Comparison of ENCODE assay signal across 13 cellular contexts in genomic region chr11:34242037-34242625, GRCh38.
DNase-seq lines count a peak whose midpoint lies in the region; ATAC-seq and TF ChIP-seq lines count a peak whose summit lies in the region.
"Had no signal": no experiment of that assay in that cellular context is flagged by ENCODE, and none has a peak within 500 bp of the region (broad histone marks: within the 10 kb centered on the region; RNA-seq: fewer than 3 reads in every experiment).

No MANE protein-coding gene starts in this region.

- H3K4me2 ChIP-seq in smooth muscle cell, result no peak overlapping the region

- H3K36me3 Mint-ChIP-seq in activated CD8-positive, alpha-beta T cell treated with anti-CD3 and anti-CD28 coated beads for 36 hours (ENCODE audit: low read depth), result peaks cover 2% of the 10 kb centered on the region
- peaks cover 2% of the 10 kb centered on the region for H3K36me3 Mint-ChIP-seq in activated CD8-positive, alpha-beta T cell treated with anti-CD3 and anti-CD28 coated beads, Interleukin-2, amount 10 ng/mL, durations not matched to agents 7 days and 5 days (ENCODE audit: low read depth)
- H3K36me3 Mint-ChIP-seq: activated naive CD4-positive, alpha-beta T cell treated with anti-CD3 and anti-CD28 coated beads, Interleukin-2, amount 50 U/mL, for 72 hours had no signal

- intact Hi-C loops in activated CD8-positive, alpha-beta T cell treated with anti-CD3 and anti-CD28 coated beads for 36 hours (cut with micrococcal nuclease), result loop anchor here (5.0 to 10.0 kb wide), 2 partner anchors 65 to 347 kb away; partner anchors contain the start of gene LMO2

- H3K9me3 ChIP-seq in smooth muscle cell (replicated peaks; ENCODE audit: low read depth), result no peaks in the 10 kb centered on the region
- H3K9me3 ChIP-seq in MG63, result no peaks in the 10 kb centered on the region; the same call in 1 of the 2 replicates

- H3K9me3 Mint-ChIP-seq in activated CD8-positive, alpha-beta T cell treated with anti-CD3 and anti-CD28 coated beads for 36 hours, result no peaks in the 10 kb centered on the region
- no peaks in the 10 kb centered on the region for H3K9me3 Mint-ChIP-seq in activated CD8-positive, alpha-beta T cell treated with anti-CD3 and anti-CD28 coated beads, Interleukin-2, amount 10 ng/mL, durations not matched to agents 7 days and 5 days (ENCODE audit: insufficient read depth)
- H3K9me3 Mint-ChIP-seq: activated naive CD4-positive, alpha-beta T cell treated with anti-CD3 and anti-CD28 coated beads, Interleukin-2, amount 50 U/mL, for 72 hours; endodermal cell had no signal

- H3K4me3 Mint-ChIP-seq in activated CD8-positive, alpha-beta T cell treated with anti-CD3 and anti-CD28 coated beads for 36 hours, result no peak overlapping the region
- no peak overlapping the region for H3K4me3 Mint-ChIP-seq in activated CD8-positive, alpha-beta T cell treated with anti-CD3 and anti-CD28 coated beads, Interleukin-2, amount 10 ng/mL, durations not matched to agents 7 days and 5 days
- H3K4me3 Mint-ChIP-seq: endodermal cell had no signal

- peak overlapping the region; percentile 60 for H3K9ac ChIP-seq in smooth muscle cell (ENCODE audit: low read depth)

- no peak overlapping the region for H2AFZ ChIP-seq in smooth muscle cell (ENCODE audit: low read depth)

- POLR2A ChIA-PET in activated CD8-positive, alpha-beta T cell treated with anti-CD3 and anti-CD28 coated beads for 36 hours (lab: Charles Lee), result interaction anchor here (1.0 to 1.7 kb wide), 3 partner anchors 8 to 115 kb away, joined by 3 to 5 read pairs (median 4); partner anchors contain the start of gene ABTB2
- POLR2A ChIA-PET in activated CD8-positive, alpha-beta T cell treated with anti-CD3 and anti-CD28 coated beads, Interleukin-2, amount 10 ng/mL, durations not matched to agents 7 days and 5 days (lab: Charles Lee), result no interaction called here

- H3F3A ChIP-seq in smooth muscle cell (ENCODE audit: low read depth), result peaks cover 26% of the 10 kb centered on the region

- no peak for DNase-seq in activated CD8-positive, alpha-beta T cell treated with anti-CD3 and anti-CD28 coated beads for 36 hours
- DNase-seq in activated CD8-positive, alpha-beta T cell treated with anti-CD3 and anti-CD28 coated beads, Interleukin-2, amount 10 ng/mL, durations not matched to agents 7 days and 5 days, result no peak
- DNase-seq in M059J (ENCODE audit: low read depth), result peak; percentile 57
- no peak for DNase-seq in smooth muscle cell (lab: John Stamatoyannopoulos, UW; ENCODE audit: unreplicated experiment)
- no peak for DNase-seq in stimulated activated CD8-positive, alpha-beta memory T cell treated with anti-CD3 and anti-CD28 coated beads, Interleukin-4, amount 100 ng/mL, for 48 hours
- DNase-seq in MG63, result no peak
- DNase-seq in NCI-H146 (lab: John Stamatoyannopoulos, UW), result no peak
- DNase-seq: endodermal cell; MM.1S; NK-92 treated with Interleukin-12 subunit alpha and Interleukin-12 subunit beta, amount 100 ng/mL, for 24 hours had no signal

- 68% methylated on average over 11 of the region's 11 CpGs for WGBS in smooth muscle cell (ENCODE audit: low lambda C conversion rate)

- peaks cover 1% of the 10 kb centered on the region for H3K79me2 ChIP-seq in smooth muscle cell (ENCODE audit: low read depth)

- peak; percentile 9 for ATAC-seq in activated CD8-positive, alpha-beta T cell treated with anti-CD3 and anti-CD28 coated beads for 36 hours
- ATAC-seq in activated CD8-positive, alpha-beta T cell treated with anti-CD3 and anti-CD28 coated beads, Interleukin-2, amount 10 ng/mL, durations not matched to agents 7 days and 5 days, result no peak
- ATAC-seq in esophagus mucosa, result peak; percentile 44
- ATAC-seq: activated naive CD4-positive, alpha-beta T cell treated with anti-CD3 and anti-CD28 coated beads, Interleukin-2, amount 50 U/mL, for 72 hours had no signal

- no peaks in the 10 kb centered on the region for H3K27me3 Mint-ChIP-seq in activated CD8-positive, alpha-beta T cell treated with anti-CD3 and anti-CD28 coated beads for 36 hours
- H3K27me3 Mint-ChIP-seq in activated CD8-positive, alpha-beta T cell treated with anti-CD3 and anti-CD28 coated beads, Interleukin-2, amount 10 ng/mL, durations not matched to agents 7 days and 5 days (ENCODE audit: low read depth), result no peaks in the 10 kb centered on the region

- no peaks in the 10 kb centered on the region for H4K20me1 ChIP-seq in smooth muscle cell (ENCODE audit: low read depth)

- H3K4me1 ChIP-seq in smooth muscle cell (ENCODE audit: low read depth), result peaks cover 17% of the 10 kb centered on the region

- H3K27me3 ChIP-seq in smooth muscle cell (ENCODE audit: low read depth) (no peaks in the 10 kb centered on the region), MG63 (no peaks in the 10 kb centered on the region)

- CTCF ChIA-PET in activated CD8-positive, alpha-beta T cell treated with anti-CD3 and anti-CD28 coated beads for 36 hours (lab: Charles Lee), result interaction anchor here (1.5 to 4.6 kb wide), 2 partner anchors 68 to 116 kb away, joined by 4 to 17 read pairs; partner anchors contain the start of gene ABTB2
- CTCF ChIA-PET in activated CD8-positive, alpha-beta T cell treated with anti-CD3 and anti-CD28 coated beads, Interleukin-2, amount 10 ng/mL, durations not matched to agents 7 days and 5 days (lab: Charles Lee), result interaction anchor here (1.4 kb wide), 1 partner anchor 68 kb away, joined by 4 read pairs; no protein-coding TSS in a partner anchor

- TF ChIP-seq CTCF in activated CD8-positive, alpha-beta T cell treated with anti-CD3 and anti-CD28 coated beads for 36 hours (IDR thresholded peaks at IDR 0.05), result no peak
- TF ChIP-seq CTCF in smooth muscle cell (IDR thresholded peaks at IDR 0.05; ENCODE audit: borderline replicate concordance, insufficient read depth, poor library complexity, severe bottlenecking), result no peak

- peak overlapping the region; percentile 95 for H3K27ac ChIP-seq in smooth muscle cell (ENCODE audit: low read depth)
- H3K27ac ChIP-seq: VCaP had no signal

- H3K27ac Mint-ChIP-seq in activated CD8-positive, alpha-beta T cell treated with anti-CD3 and anti-CD28 coated beads for 36 hours, result peak overlapping the region; percentile 66
- no peak overlapping the region for H3K27ac Mint-ChIP-seq in activated CD8-positive, alpha-beta T cell treated with anti-CD3 and anti-CD28 coated beads, Interleukin-2, amount 10 ng/mL, durations not matched to agents 7 days and 5 days
- H3K27ac Mint-ChIP-seq: activated naive CD4-positive, alpha-beta T cell treated with anti-CD3 and anti-CD28 coated beads, Interleukin-2, amount 50 U/mL, for 72 hours had no signal

- peaks cover 83% of the 10 kb centered on the region for H3K4me1 Mint-ChIP-seq in activated CD8-positive, alpha-beta T cell treated with anti-CD3 and anti-CD28 coated beads for 36 hours (ENCODE audit: low read depth)
- H3K4me1 Mint-ChIP-seq in activated CD8-positive, alpha-beta T cell treated with anti-CD3 and anti-CD28 coated beads, Interleukin-2, amount 10 ng/mL, durations not matched to agents 7 days and 5 days (ENCODE audit: low read depth), result peaks cover 45% of the 10 kb centered on the region

- H3K36me3 ChIP-seq in smooth muscle cell (ENCODE audit: low read depth) (no peaks in the 10 kb centered on the region), MG63 (no peaks in the 10 kb centered on the region)

- H3K4me3 ChIP-seq in smooth muscle cell, result no peak overlapping the region
- no peak overlapping the region for H3K4me3 ChIP-seq in MG63
